8 cellular contexts compared by ENCODE assay signal in genomic region chr10:132536964-132537712, GRCh38. TPM values are rescaled to one million over a fixed set of nuclear protein-coding genes. Genes with fewer than 3 reads are reported as not detected.
DNase-seq lines count a peak whose midpoint lies in the region; ATAC-seq lines count a peak whose summit lies in the region.

No MANE protein-coding gene starts in this region.

- H3K27me3 ChIP-seq in NT2/D1 (ENCODE audit: insufficient read depth, insufficient read length) (peaks cover 20% of the 10 kb centered on the region), mononuclear cell (ENCODE audit: insufficient read depth, low read length) (no peaks in the 10 kb centered on the region)

- DNase-seq in Caki2 (ENCODE audit: low read depth) (peak; percentile 97), HT1080 (ENCODE audit: low read depth) (peak; percentile 96), NT2/D1 (ENCODE audit: low read depth, low spot score) (peak; percentile 91), activated T-cell treated with anti-CD3 and anti-CD28 coated beads for 1 hour (ENCODE audit: low read depth) (peak; percentile 100), epidermal melanocyte (ENCODE audit: insufficient read length, low spot score) (peak; percentile 91)
- peak; percentile 100 for DNase-seq in stimulated activated CD8-positive, alpha-beta memory T cell treated with anti-CD3 and anti-CD28 coated beads, Interleukin-2, amount 100 ng/mL, for 48 hours (ENCODE audit: low read depth in 2 of 2)

- H3K9ac ChIP-seq in NT2/D1 (ENCODE audit: insufficient read length, low read depth): peak overlapping the region; percentile 76

- ATAC-seq in GM21367 (IDR thresholded peaks at IDR 0.05; ENCODE audit: unreplicated experiment): peak; percentile 83

- H3K9me3 ChIP-seq in NT2/D1 (ENCODE audit: insufficient read depth, low read length): no peaks in the 10 kb centered on the region
- no peaks in the 10 kb centered on the region for H3K9me3 ChIP-seq in mononuclear cell (ENCODE audit: low read depth, low read length)

- peak overlapping the region; percentile 58 for H3K4me3 ChIP-seq in NT2/D1 (ENCODE audit: insufficient read length, low read depth)
- peak overlapping the region; percentile 57 for H3K4me3 ChIP-seq in mononuclear cell (ENCODE audit: low read length)

- in situ Hi-C loops in Caki2 (cut with HindIII; ENCODE audit: low pct_unique_long_range_greater_than_20kb, low sequenced_read_pairs): no loop called here

- H3K4me1 ChIP-seq in NT2/D1 (ENCODE audit: insufficient read depth, insufficient read length): peaks cover 12% of the 10 kb centered on the region
- peaks cover 56% of the 10 kb centered on the region for H3K4me1 ChIP-seq in mononuclear cell (ENCODE audit: insufficient read depth, low read length)

- H3K36me3 ChIP-seq in NT2/D1 (ENCODE audit: insufficient read depth, insufficient read length, low read length): peaks cover 3% of the 10 kb centered on the region

RNA-seq across cellular contexts. Expression of gene INPP5A, which starts 0.4 kb away (rescaled TPM):
- 21.2 and 47.5 TPM in 2 replicates for total RNA-seq in Caki2 (2014; rRNA removed; shearing (Covaris generic); ENCODE audit: low replicate concordance)
- 31.1 and 34.4 TPM in 2 replicates for total RNA-seq in HT1080 (2014; rRNA removed; shearing (Covaris generic))
- 20.7 and 24.1 TPM in 2 replicates for polyA plus RNA-seq in HT1080 (2015; cell fraction: cytosol; rRNA removed)
- 17.2 and 19.6 TPM in 2 replicates for polyA plus RNA-seq in HT1080 (2015; cell fraction: nucleus; rRNA removed)
- 18.6 TPM for total RNA-seq in mononuclear cell

Comparison
In these comparisons a context has a peak if more than half of its experiments do, and no peak if none do; other contexts are left out.
1. Peak in every context shown above with its lines: DNase-seq, ATAC-seq and H3K4me3 ChIP-seq.